Comparison of ENCODE assay signal across 13 cellular contexts in genomic region chr21:42722153-42722552, GRCh38.
"Had no signal": no experiment of that assay in that cellular context is flagged by ENCODE, and none has a peak within 500 bp of the region (broad histone marks: within the 10 kb centered on the region; RNA-seq: fewer than 3 reads in every experiment).

No MANE protein-coding gene starts in this region.

- ATAC-seq: activated naive CD4-positive, alpha-beta T cell treated with anti-CD3 and anti-CD28 coated beads, Interleukin-2, amount 50 U/mL, for 72 hours; effector memory CD8-positive, alpha-beta T cell had no signal

- H3K9me3 ChIP-seq: body of pancreas, ovary, testis had no signal

- DNase-seq: activated CD4-positive, alpha-beta T cell treated with anti-CD3 and anti-CD28 coated beads, Interleukin-2, amount 50 U/mL, for 1 hour; activated T-cell treated with anti-CD3 and anti-CD28 coated beads, Interleukin-2, amount 50 U/mL, for 1 hour; amniotic stem cell; body of pancreas; effector memory CD8-positive, alpha-beta T cell; hypothalamus; mammary epithelial cell; ovary; stimulated activated CD4-positive, alpha-beta T cell treated with anti-CD3 and anti-CD28 coated beads, Interleukin-15, amount 100 ng/mL, for 24 hours; stimulated activated CD4-positive, alpha-beta T cell treated with anti-CD3 and anti-CD28 coated beads, Interleukin-4, amount 100 ng/mL, for 24 hours; testis had no signal

- H3K36me3 ChIP-seq: ovary had no signal

- H3K4me3 ChIP-seq: body of pancreas, ovary, testis had no signal

- H3K27me3 ChIP-seq: ovary, testis had no signal

- FAIRE-seq: TTC549 had no signal

- H3K27ac ChIP-seq: ovary, testis had no signal
